In the genomic region with DNA sequence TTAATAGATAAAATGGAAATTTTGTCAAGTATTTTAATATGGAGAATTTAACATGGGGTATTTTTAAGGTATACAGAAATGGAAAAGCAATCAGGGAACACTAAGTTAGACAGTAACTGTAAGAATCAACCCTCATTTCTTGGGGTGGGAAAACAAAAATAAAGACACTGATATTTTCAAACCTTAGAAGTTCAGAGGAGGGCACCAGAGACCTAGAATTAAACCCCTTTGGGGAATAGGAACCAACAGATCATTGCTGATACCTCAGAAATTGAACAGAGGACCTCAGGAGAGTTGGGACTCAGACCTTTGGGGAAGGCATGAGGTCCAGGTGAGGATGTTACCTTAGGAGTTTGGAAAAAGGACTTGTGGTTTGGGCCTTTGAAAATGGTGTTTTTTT, we compare ENCODE assay signal across 22 cellular contexts.
"Had no signal": no experiment of that assay in that cellular context is flagged by ENCODE, and none has a peak within 500 bp of the region (broad histone marks: within the 10 kb centered on the region; RNA-seq: fewer than 3 reads in every experiment).

No MANE protein-coding gene starts in this region.

- H3K9me3 Mint-ChIP-seq: dendritic cell treated with granulocyte-macrophage colony-stimulating factor and Interleukin-4, amounts not matched to agents 40 ng/mL and 50 ng/mL, for 4 days; naive B cell; nephron; stimulated activated memory B cell treated with anti-CD40 and anti-IgM and Interleukin-4, amounts not matched to agents 10 μg/mL and 1 μg/mL and 100 μg/mL, for 72 hours had no signal

- H3K27me3 ChIP-seq: heart left ventricle, right lobe of liver, tibial artery, upper lobe of left lung, uterus had no signal

- H3K4me3 Mint-ChIP-seq: dendritic cell treated with granulocyte-macrophage colony-stimulating factor and Interleukin-4, amounts not matched to agents 40 ng/mL and 50 ng/mL, for 4 days; effector memory CD8-positive, alpha-beta T cell; naive B cell; nephron; stimulated activated memory B cell treated with anti-CD40 and anti-IgM and Interleukin-4, amounts not matched to agents 10 μg/mL and 1 μg/mL and 100 μg/mL, for 72 hours; stimulated activated naive CD8-positive, alpha-beta T cell treated with anti-CD3 and anti-CD28 coated beads, Interleukin-15, Interleukin-2, amounts not matched to agents 100 ng/mL and 50 ng/mL, for 24 hours had no signal

- H3K27ac ChIP-seq: heart left ventricle, psoas muscle, right lobe of liver, tibial artery, upper lobe of left lung, uterus had no signal

- H3K27me3 Mint-ChIP-seq: dendritic cell treated with granulocyte-macrophage colony-stimulating factor and Interleukin-4, amounts not matched to agents 40 ng/mL and 50 ng/mL, for 4 days; effector memory CD8-positive, alpha-beta T cell; stimulated activated naive CD8-positive, alpha-beta T cell treated with anti-CD3 and anti-CD28 coated beads, Interleukin-15, Interleukin-2, amounts not matched to agents 100 ng/mL and 50 ng/mL, for 24 hours had no signal

- H3K4me1 Mint-ChIP-seq: naive B cell; nephron; stimulated activated memory B cell treated with anti-CD40 and anti-IgM and Interleukin-4, amounts not matched to agents 10 μg/mL and 1 μg/mL and 100 μg/mL, for 72 hours had no signal

- H3K27ac Mint-ChIP-seq: dendritic cell treated with granulocyte-macrophage colony-stimulating factor and Interleukin-4, amounts not matched to agents 40 ng/mL and 50 ng/mL, for 4 days; effector memory CD8-positive, alpha-beta T cell; naive B cell; nephron; stimulated activated memory B cell treated with anti-CD40 and anti-IgM and Interleukin-4, amounts not matched to agents 10 μg/mL and 1 μg/mL and 100 μg/mL, for 72 hours; stimulated activated naive CD8-positive, alpha-beta T cell treated with anti-CD3 and anti-CD28 coated beads, Interleukin-15, Interleukin-2, amounts not matched to agents 100 ng/mL and 50 ng/mL, for 24 hours had no signal

- H3K36me3 ChIP-seq: heart left ventricle, right lobe of liver, tibial artery, upper lobe of left lung, uterus had no signal

- H3K9me3 ChIP-seq: heart left ventricle, psoas muscle, right lobe of liver, tibial artery, upper lobe of left lung, uterus had no signal

- H3K36me3 Mint-ChIP-seq: naive B cell; stimulated activated memory B cell treated with anti-CD40 and anti-IgM and Interleukin-4, amounts not matched to agents 10 μg/mL and 1 μg/mL and 100 μg/mL, for 72 hours had no signal

- DNase-seq: effector memory CD8-positive, alpha-beta T cell; erythroblast; foreskin melanocyte; heart left ventricle; hippocampal formation; left colon; left ventricle myocardium superior; mesendoderm; naive B cell; psoas muscle; retina; right lobe of liver; stimulated activated CD4-positive, alpha-beta T cell treated with anti-CD3 and anti-CD28 coated beads, Interleukin-4, amount 100 ng/mL, for 1 hour; stimulated activated CD8-positive, alpha-beta memory T cell treated with anti-CD3 and anti-CD28 coated beads, Interleukin-4, amount 100 ng/mL, for 48 hours; tibial artery; upper lobe of left lung; uterus had no signal

- H3K4me3 ChIP-seq: heart left ventricle, lung, psoas muscle, right lobe of liver, tibial artery, upper lobe of left lung, uterus had no signal

- H3K4me1 ChIP-seq: heart left ventricle, psoas muscle, right lobe of liver, tibial artery, upper lobe of left lung, uterus had no signal
